ENCODE assay signal across 25 cellular contexts in the genomic region with DNA sequence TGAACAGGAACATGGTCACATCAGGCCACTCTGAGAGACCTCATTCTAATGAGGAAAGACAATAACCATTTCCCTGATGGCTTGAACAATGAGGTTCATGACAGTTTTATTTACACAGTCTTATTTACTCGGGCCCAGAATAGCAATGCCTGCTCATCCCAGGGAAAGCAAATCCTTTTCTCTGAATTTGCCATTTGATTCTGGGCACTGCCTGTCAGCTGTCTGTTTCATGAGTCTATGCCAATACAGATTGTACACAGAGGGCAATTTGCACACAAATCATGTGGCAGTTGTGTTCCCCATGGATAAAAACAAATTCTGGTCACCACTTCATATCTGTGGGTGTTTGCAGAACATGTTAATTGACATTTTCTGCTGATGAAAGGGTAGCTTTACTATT.
A peak's percentile ranks its signal among the peaks of the same experiment; 100 is the strongest.
DNase-seq lines count a peak whose midpoint lies in the region; ATAC-seq and TF ChIP-seq lines count a peak whose summit lies in the region.
"Had no signal": no experiment of that assay in that cellular context is flagged by ENCODE, and none has a peak within 500 bp of the region (broad histone marks: within the 10 kb centered on the region; RNA-seq: fewer than 3 reads in every experiment).

No MANE protein-coding gene starts in this region.

- DNase-seq in Ammon's horn (ENCODE audit: low spot score) (peak; percentile 34), NCI-H146 (lab: John Stamatoyannopoulos, UW) (peak; percentile 81), NCI-H2196 treated with DMSO at 0.1 percent for 48 hours (lab: John Stamatoyannopoulos, UW; ENCODE audit: unreplicated experiment) (peak; percentile 40), SHP77 (lab: John Stamatoyannopoulos, UW) (peak; percentile 79 to 86), H4 (ENCODE audit: low spot score) (no peak), coronary artery (ENCODE audit: low spot score) (no peak), omental fat pad (ENCODE audit: low spot score) (no peak)
- DNase-seq: activated CD4-positive, alpha-beta T cell treated with anti-CD3 and anti-CD28 coated beads, Interleukin-2, amount 50 U/mL, for 1 hour; activated naive CD4-positive, alpha-beta T cell treated with anti-CD3 and anti-CD28 coated beads, Interleukin-2, amount 50 U/mL, for 16 hours; Caco-2; effector memory CD4-positive, alpha-beta T cell; foreskin melanocyte; Kasumi-1; left colon; NCI-H524 treated with DMSO at 0.1 percent for 48 hours; transverse colon; WERI-Rb-1 had no signal

- no peak overlapping the region for H3K4me3 ChIP-seq in coronary artery
- H3K4me3 ChIP-seq: A549, breast epithelium, hepatocyte, skin epidermis, transverse colon had no signal

- no peak for ATAC-seq in omental fat pad (ENCODE audit: low FRiP score)
- ATAC-seq in HG02884 (IDR thresholded peaks at IDR 0.05; ENCODE audit: unreplicated experiment) = no peak
- ATAC-seq: A549, HCT116, HepG2, left colon had no signal

- no peak overlapping the region for H3K27ac ChIP-seq in coronary artery
- H3K27ac ChIP-seq: A549, breast epithelium, hepatocyte, neutrophil, skin epidermis, transverse colon, WERI-Rb-1 had no signal

- TF ChIP-seq CTCF in coronary artery (IDR thresholded peaks at IDR 0.05) (no peak), omental fat pad (IDR thresholded peaks at IDR 0.05) (no peak)

Comparison
In these comparisons a context has a peak if more than half of its experiments do, and no peak if none do; other contexts are left out.
1. DNase-seq: peak in Ammon's horn (single experiment), NCI-H146 (single experiment), NCI-H2196 treated with DMSO at 0.1 percent for 48 hours (single experiment) and SHP77 (2 of 2); none in H4 (single experiment), coronary artery (single experiment) and omental fat pad (single experiment).